In genomic region chr14:89639687-89640086, GRCh38 we compare ENCODE assay signal across 22 cellular contexts.
DNase-seq lines count a peak whose midpoint lies in the region; ATAC-seq and TF ChIP-seq lines count a peak whose summit lies in the region.
"Had no signal": no experiment of that assay in that cellular context is flagged by ENCODE, and none has a peak within 500 bp of the region (broad histone marks: within the 10 kb centered on the region; RNA-seq: fewer than 3 reads in every experiment).

No MANE protein-coding gene starts in this region.

- H3K9me3 ChIP-seq in OCI-LY3 (ENCODE audit: insufficient read depth, low read length), result peaks cover 5% of the 10 kb centered on the region; the same call in 1 of the 2 replicates
- H3K9me3 ChIP-seq: esophagus squamous epithelium, thoracic aorta had no signal

- peaks cover 12% of the 10 kb centered on the region for H3K9me3 Mint-ChIP-seq in activated naive CD4-positive, alpha-beta T cell treated with anti-CD3 and anti-CD28 coated beads, Interleukin-2, amount 50 U/mL, for 24 hours
- peaks cover 12% of the 10 kb centered on the region for H3K9me3 Mint-ChIP-seq in activated naive CD8-positive, alpha-beta T cell treated with anti-CD3 and anti-CD28 coated beads, Interleukin-2, amount 10 ng/mL, durations not matched to agents 7 days and 5 days
- peaks cover 5 to 8% of the 10 kb centered on the region in 2 donors for H3K9me3 Mint-ChIP-seq in stimulated activated naive CD8-positive, alpha-beta T cell treated with anti-CD3 and anti-CD28 coated beads, Interleukin-15, amount 100 ng/mL, for 72 hours
- H3K9me3 Mint-ChIP-seq: immature natural killer cell had no signal

- H3K4me2 ChIP-seq in OCI-LY3 (ENCODE audit: low read length), result peak overlapping the region; percentile 6; the same call in 1 of the 2 replicates
- H3K4me2 ChIP-seq: smooth muscle cell had no signal

- peaks cover 5% of the 10 kb centered on the region for H3K36me3 ChIP-seq in OCI-LY3 (replicated peaks; ENCODE audit: low read depth, low read length)
- H3K36me3 ChIP-seq: esophagus squamous epithelium, thoracic aorta had no signal

- no peak for ATAC-seq in activated naive CD8-positive, alpha-beta T cell treated with anti-CD3 and anti-CD28 coated beads, Interleukin-2, amount 10 ng/mL, durations not matched to agents 7 days and 5 days (ENCODE audit: low read depth)
- no peak for ATAC-seq in stimulated activated naive CD8-positive, alpha-beta T cell treated with anti-CD3 and anti-CD28 coated beads, Interleukin-15, amount 100 ng/mL, for 72 hours

- no peaks in the 10 kb centered on the region for H3K79me2 ChIP-seq in OCI-LY3 (ENCODE audit: low read length)

- no peak for TF ChIP-seq CTCF in OCI-LY3 (IDR thresholded peaks at IDR 0.05; ENCODE audit: low read depth, low read length)

- H2AFZ ChIP-seq in OCI-LY3 (ENCODE audit: low read depth, low read length), result no peak overlapping the region

- no peak overlapping the region for H3K9ac ChIP-seq in OCI-LY3 (ENCODE audit: low read length)

- no peak for DNase-seq in activated naive CD4-positive, alpha-beta T cell treated with anti-CD3 and anti-CD28 coated beads, Interleukin-2, amount 50 U/mL, for 16 hours
- DNase-seq in activated naive CD8-positive, alpha-beta T cell treated with anti-CD3 and anti-CD28 coated beads, Interleukin-2, amount 10 ng/mL, durations not matched to agents 7 days and 5 days, result no peak
- no peak for DNase-seq in stimulated activated naive CD8-positive, alpha-beta T cell treated with anti-CD3 and anti-CD28 coated beads, Interleukin-15, amount 100 ng/mL, for 72 hours
- DNase-seq in NCI-H146 treated with DMSO at 0.1 percent for 48 hours (lab: John Stamatoyannopoulos, UW; ENCODE audit: unreplicated experiment) (no peak), DMS153 treated with DMSO at 0.1 percent for 48 hours (lab: John Stamatoyannopoulos, UW; ENCODE audit: unreplicated experiment) (no peak)
- DNase-seq: activated CD4-positive, alpha-beta T cell treated with anti-CD3 and anti-CD28 coated beads, Interleukin-2, amount 50 U/mL, for 48 hours; activated T-cell treated with anti-CD3 and anti-CD28 coated beads, Interleukin-2, amount 50 U/mL, for 48 hours; DMS 273 treated with DMSO at 0.1 percent for 48 hours; esophagus squamous epithelium; hippocampal formation; immature natural killer cell; naive B cell; NCI-H1105 treated with DMSO at 0.1 percent for 48 hours; NCI-H2029 treated with DMSO at 0.1 percent for 48 hours; stimulated activated CD4-positive, alpha-beta T cell treated with anti-CD3 and anti-CD28 coated beads, Interleukin-2, amount 100 ng/mL, for 24 hours had no signal

- no peaks in the 10 kb centered on the region for H3K27me3 Mint-ChIP-seq in activated naive CD4-positive, alpha-beta T cell treated with anti-CD3 and anti-CD28 coated beads, Interleukin-2, amount 50 U/mL, for 24 hours
- H3K27me3 Mint-ChIP-seq in activated naive CD8-positive, alpha-beta T cell treated with anti-CD3 and anti-CD28 coated beads, Interleukin-2, amount 10 ng/mL, durations not matched to agents 7 days and 5 days, result no peaks in the 10 kb centered on the region
- H3K27me3 Mint-ChIP-seq in stimulated activated naive CD8-positive, alpha-beta T cell treated with anti-CD3 and anti-CD28 coated beads, Interleukin-15, amount 100 ng/mL, for 72 hours, result no peaks in the 10 kb centered on the region
- H3K27me3 Mint-ChIP-seq: dendritic cell treated with granulocyte-macrophage colony-stimulating factor and Interleukin-4, amounts not matched to agents 40 ng/mL and 50 ng/mL, for 4 days; naive B cell had no signal

- peaks cover 7% of the 10 kb centered on the region for H3K36me3 Mint-ChIP-seq in activated naive CD4-positive, alpha-beta T cell treated with anti-CD3 and anti-CD28 coated beads, Interleukin-2, amount 50 U/mL, for 24 hours
- peaks cover 34% of the 10 kb centered on the region for H3K36me3 Mint-ChIP-seq in activated naive CD8-positive, alpha-beta T cell treated with anti-CD3 and anti-CD28 coated beads, Interleukin-2, amount 10 ng/mL, durations not matched to agents 7 days and 5 days

- peaks cover 68% of the 10 kb centered on the region for H3K4me1 Mint-ChIP-seq in activated naive CD4-positive, alpha-beta T cell treated with anti-CD3 and anti-CD28 coated beads, Interleukin-2, amount 50 U/mL, for 24 hours
- peaks cover 38% of the 10 kb centered on the region for H3K4me1 Mint-ChIP-seq in activated naive CD8-positive, alpha-beta T cell treated with anti-CD3 and anti-CD28 coated beads, Interleukin-2, amount 10 ng/mL, durations not matched to agents 7 days and 5 days
- peaks cover 87% of the 10 kb centered on the region for H3K4me1 Mint-ChIP-seq in stimulated activated naive CD8-positive, alpha-beta T cell treated with anti-CD3 and anti-CD28 coated beads, Interleukin-15, amount 100 ng/mL, for 72 hours

- H3K27me3 ChIP-seq in OCI-LY3 (ENCODE audit: low read depth, low read length), result no peaks in the 10 kb centered on the region
- H3K27me3 ChIP-seq: esophagus squamous epithelium had no signal

- H4K20me1 ChIP-seq in OCI-LY3 (ENCODE audit: insufficient read depth, low read length), result no peaks in the 10 kb centered on the region

- no peak overlapping the region for H3K4me3 Mint-ChIP-seq in activated naive CD4-positive, alpha-beta T cell treated with anti-CD3 and anti-CD28 coated beads, Interleukin-2, amount 50 U/mL, for 24 hours
- H3K4me3 Mint-ChIP-seq in activated naive CD8-positive, alpha-beta T cell treated with anti-CD3 and anti-CD28 coated beads, Interleukin-2, amount 10 ng/mL, durations not matched to agents 7 days and 5 days, result no peak overlapping the region
- peak overlapping the region; percentile 4 to 76 for H3K4me3 Mint-ChIP-seq in stimulated activated naive CD8-positive, alpha-beta T cell treated with anti-CD3 and anti-CD28 coated beads, Interleukin-15, amount 100 ng/mL, for 72 hours
- H3K4me3 Mint-ChIP-seq: dendritic cell treated with granulocyte-macrophage colony-stimulating factor and Interleukin-4, amounts not matched to agents 40 ng/mL and 50 ng/mL, for 4 days; naive B cell had no signal

- POLR2A ChIA-PET in activated naive CD8-positive, alpha-beta T cell treated with anti-CD3 and anti-CD28 coated beads, Interleukin-2, amount 10 ng/mL, durations not matched to agents 7 days and 5 days (lab: Charles Lee), result interaction anchor here (4.3 kb wide), 1 partner anchor 19 kb away, joined by 52 read pairs; no protein-coding TSS in a partner anchor

- no peak overlapping the region for H3K27ac ChIP-seq in OCI-LY3 (ENCODE audit: low read length)
- H3K27ac ChIP-seq: C4-2B, esophagus squamous epithelium, RWPE1, thoracic aorta had no signal

- peak overlapping the region; percentile 85 for H3K27ac Mint-ChIP-seq in activated naive CD4-positive, alpha-beta T cell treated with anti-CD3 and anti-CD28 coated beads, Interleukin-2, amount 50 U/mL, for 24 hours
- peak overlapping the region; percentile 95 for H3K27ac Mint-ChIP-seq in activated naive CD8-positive, alpha-beta T cell treated with anti-CD3 and anti-CD28 coated beads, Interleukin-2, amount 10 ng/mL, durations not matched to agents 7 days and 5 days
- H3K27ac Mint-ChIP-seq in stimulated activated naive CD8-positive, alpha-beta T cell treated with anti-CD3 and anti-CD28 coated beads, Interleukin-15, amount 100 ng/mL, for 72 hours, result peak overlapping the region; percentile 55 to 79
- H3K27ac Mint-ChIP-seq: dendritic cell treated with granulocyte-macrophage colony-stimulating factor and Interleukin-4, amounts not matched to agents 40 ng/mL and 50 ng/mL, for 4 days had no signal

- no peak overlapping the region for H3K4me3 ChIP-seq in OCI-LY3 (ENCODE audit: low read length)
- H3K4me3 ChIP-seq: esophagus squamous epithelium, smooth muscle cell, thoracic aorta had no signal

- peaks cover 35% of the 10 kb centered on the region for H3K4me1 ChIP-seq in OCI-LY3 (ENCODE audit: low read length)
- H3K4me1 ChIP-seq: esophagus squamous epithelium had no signal

Comparison
In these comparisons a context has a peak if more than half of its experiments do, and no peak if none do; other contexts are left out.
1. H3K4me3 Mint-ChIP-seq: peak in stimulated activated naive CD8-positive, alpha-beta T cell treated with anti-CD3 and anti-CD28 coated beads, Interleukin-15, amount 100 ng/mL, for 72 hours (2 of 2); none in activated naive CD4-positive, alpha-beta T cell treated with anti-CD3 and anti-CD28 coated beads, Interleukin-2, amount 50 U/mL, for 24 hours (single experiment) and activated naive CD8-positive, alpha-beta T cell treated with anti-CD3 and anti-CD28 coated beads, Interleukin-2, amount 10 ng/mL, durations not matched to agents 7 days and 5 days (single experiment).
2. Peak in every context shown above with its lines, with median percentiles within 50 percentile points of each other: H3K27ac Mint-ChIP-seq.